Comparison of ENCODE assay signal across 9 cellular contexts in the genomic region with DNA sequence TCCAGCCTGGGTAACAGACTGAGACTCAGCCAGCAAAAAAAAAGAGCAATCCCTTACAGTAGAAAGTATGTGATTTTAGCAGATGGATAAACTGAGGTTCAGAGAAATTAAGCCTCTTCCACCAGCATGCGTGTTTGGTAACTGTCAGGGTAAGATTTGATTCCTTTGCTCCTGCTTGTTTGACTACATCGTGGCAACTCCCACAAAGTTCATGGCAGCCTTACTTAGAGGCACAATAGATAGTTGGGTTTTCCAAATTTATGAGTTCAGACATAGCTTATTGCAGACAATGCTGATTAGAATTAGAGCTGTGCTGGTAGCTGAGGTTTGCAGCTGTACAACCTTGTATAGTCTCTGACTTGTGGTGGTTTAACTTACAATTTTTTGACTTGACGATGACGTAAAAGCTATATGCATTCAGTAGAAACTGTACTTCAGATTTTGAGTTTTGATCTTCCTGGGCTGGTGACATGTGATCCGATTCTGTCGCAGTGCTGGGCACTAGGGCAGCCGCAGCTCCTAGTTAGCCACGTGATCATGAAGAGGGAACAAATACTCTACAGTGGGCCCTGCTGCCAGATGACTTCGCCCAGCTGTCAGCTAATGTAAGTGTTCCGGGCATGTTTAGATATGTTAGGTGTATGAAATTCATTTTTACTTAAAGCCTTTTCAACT.
DNase-seq lines count a peak whose midpoint lies in the region; ATAC-seq and TF ChIP-seq lines count a peak whose summit lies in the region.
"Had no signal": no experiment of that assay in that cellular context is flagged by ENCODE, and none has a peak within 500 bp of the region (broad histone marks: within the 10 kb centered on the region; RNA-seq: fewer than 3 reads in every experiment).

No MANE protein-coding gene starts in this region.

- no peak overlapping the region for H3K9ac ChIP-seq in parathyroid adenoma

- BruUV-seq in OCI-LY7 (replicated peaks; lab: Mats Ljungman, UMichigan) (no TSS peak), PC-9 (replicated peaks; lab: Mats Ljungman, UMichigan) (no TSS peak)

- peaks cover 16% of the 10 kb centered on the region for H3K36me3 Mint-ChIP-seq in CD4-positive, alpha-beta T cell (ENCODE audit: low read depth)

- H3K27ac ChIP-seq in CD4-positive, alpha-beta T cell (ENCODE audit: low read depth, low read length) = peak overlapping the region; percentile 56
- H3K27ac ChIP-seq in parathyroid adenoma (peak overlapping the region; percentile 65), OCI-LY7 (ENCODE audit: low read depth, low read length, poor library complexity, severe bottlenecking) (no peak overlapping the region), PC-9 (no peak overlapping the region)

- CTCF ChIA-PET in CD4-positive, alpha-beta T cell (lab: Charles Lee) = no interaction called here
- CTCF ChIA-PET in OCI-LY7 (lab: Charles Lee; ENCODE audit: unreplicated experiment) = no interaction called here
- CTCF ChIA-PET in PC-9 (lab: Charles Lee) = no interaction called here

- no peaks in the 10 kb centered on the region for H3K79me2 ChIP-seq in parathyroid adenoma
- no peaks in the 10 kb centered on the region for H3K79me2 ChIP-seq in OCI-LY7 (ENCODE audit: insufficient read depth, low read depth, low read length)
- no peaks in the 10 kb centered on the region for H3K79me2 ChIP-seq in PC-9 (ENCODE audit: low read depth)

- POLR2A ChIA-PET in CD4-positive, alpha-beta T cell (lab: Charles Lee) = interaction anchor here (0.7 to 5.8 kb wide), 10 partner anchors 8 to 168 kb away, joined by 3 to 25 read pairs (median 4); a partner anchor contains a TSS
- POLR2A ChIA-PET in OCI-LY7 (lab: Charles Lee) (no interaction called here), PC-9 (lab: Charles Lee; ENCODE audit: unreplicated experiment) (interaction anchor here (0.6 to 0.7 kb wide), 2 partner anchors 169 to 512 kb away, joined by 3 to 5 read pairs; no protein-coding TSS in a partner anchor)

- H3K4me3 ChIP-seq in parathyroid adenoma (ENCODE audit: low read depth, low read length) (no peak overlapping the region), OCI-LY7 (ENCODE audit: low read depth, low read length, poor library complexity, severe bottlenecking) (no peak overlapping the region), PC-9 (no peak overlapping the region)

- H4K20me1 ChIP-seq in OCI-LY7 (ENCODE audit: insufficient read depth, low read length) (no peaks in the 10 kb centered on the region), PC-9 (ENCODE audit: insufficient read depth) (no peaks in the 10 kb centered on the region)

- H3K27me3 ChIP-seq in CD4-positive, alpha-beta T cell (ENCODE audit: control insufficient read depth, insufficient read depth, low read length) = no peaks in the 10 kb centered on the region
- H3K27me3 ChIP-seq in parathyroid adenoma (ENCODE audit: control insufficient read depth, insufficient read depth, low read length) = no peaks in the 10 kb centered on the region
- H3K27me3 ChIP-seq in PC-9 (ENCODE audit: insufficient read depth, low read depth) = no peaks in the 10 kb centered on the region

- peak; percentile 28 for ATAC-seq in CD4-positive, alpha-beta T cell (ENCODE audit: poor library complexity)
- ATAC-seq in esophagus mucosa (peak; percentile 25), GM21390 (IDR thresholded peaks at IDR 0.05; ENCODE audit: unreplicated experiment) (no peak)

- H3K4me1 ChIP-seq in parathyroid adenoma = peaks cover 45% of the 10 kb centered on the region
- H3K4me1 ChIP-seq in OCI-LY7 (ENCODE audit: insufficient read depth, low read length, poor library complexity, severe bottlenecking) = no peaks in the 10 kb centered on the region
- peaks cover 29% of the 10 kb centered on the region for H3K4me1 ChIP-seq in PC-9 (replicated peaks; ENCODE audit: insufficient read depth)

- peak in 1 of 10 experiments; percentile 14 for DNase-seq in CD4-positive, alpha-beta T cell
- DNase-seq in NCI-H2171 treated with DMSO at 0.1 percent for 48 hours (lab: John Stamatoyannopoulos, UW) (peak; percentile 96), OCI-LY7 (ENCODE audit: low spot score) (no peak), PC-9 (no peak), retina (no peak)
- DNase-seq: DMS153 had no signal

- H3F3A ChIP-seq in PC-9 (ENCODE audit: insufficient read depth, low read depth) = peaks cover 10% of the 10 kb centered on the region; the same call in 1 of the 2 replicates

- peaks cover 93% of the 10 kb centered on the region for H3K4me1 Mint-ChIP-seq in CD4-positive, alpha-beta T cell (ENCODE audit: low read depth)

- H3K4me2 ChIP-seq in parathyroid adenoma (ENCODE audit: low read length) (peak overlapping the region; percentile 13), OCI-LY7 (ENCODE audit: low read length) (no peak overlapping the region), PC-9 (no peak overlapping the region)

- peak overlapping the region; percentile 85 for H3K27ac Mint-ChIP-seq in CD4-positive, alpha-beta T cell

- no peaks in the 10 kb centered on the region for H3K9me2 ChIP-seq in OCI-LY7 (ENCODE audit: insufficient read depth, low read length)
- no peaks in the 10 kb centered on the region for H3K9me2 ChIP-seq in PC-9 (ENCODE audit: insufficient read depth)

- no peaks in the 10 kb centered on the region for H3K27me3 Mint-ChIP-seq in CD4-positive, alpha-beta T cell

- H3K36me3 ChIP-seq in parathyroid adenoma (ENCODE audit: control insufficient read depth, insufficient read depth, low read length) (no peaks in the 10 kb centered on the region), OCI-LY7 (ENCODE audit: insufficient read depth, low read length) (0 out of 2 replicates have a peak, but pooled peaks cover 2% of the 10 kb centered on the region), PC-9 (ENCODE audit: low read depth) (no peaks in the 10 kb centered on the region)

- TF ChIP-seq CTCF in CD4-positive, alpha-beta T cell (IDR thresholded peaks at IDR 0.05) = no peak
- TF ChIP-seq CTCF in parathyroid adenoma (IDR thresholded peaks at IDR 0.05) = no peak
- no peak for TF ChIP-seq CTCF in OCI-LY7 (conservative IDR thresholded peaks at IDR 0.05; ENCODE audit: low read length)
- no peak for TF ChIP-seq CTCF in PC-9 (conservative IDR thresholded peaks at IDR 0.05)

- no peaks in the 10 kb centered on the region for H3K9me3 ChIP-seq in CD4-positive, alpha-beta T cell (ENCODE audit: control insufficient read depth, low read length)
- no peaks in the 10 kb centered on the region for H3K9me3 ChIP-seq in parathyroid adenoma (ENCODE audit: control insufficient read depth, low read length)
- no peaks in the 10 kb centered on the region; the same call in 1 of the 2 replicates for H3K9me3 ChIP-seq in OCI-LY7 (ENCODE audit: low read length)
- no peaks in the 10 kb centered on the region for H3K9me3 ChIP-seq in PC-9 (ENCODE audit: insufficient read depth, low read depth)

- intact Hi-C loops in CD4-positive, alpha-beta T cell (cut with DNase I, micrococcal nuclease) = loop anchor here (2.0 to 10.0 kb wide), 2 partner anchors 23 to 305 kb away; no protein-coding TSS in a partner anchor
- intact Hi-C loops in OCI-LY7 (cut with micrococcal nuclease; ENCODE audit: unreplicated experiment) (no loop called here), PC-9 (cut with micrococcal nuclease; ENCODE audit: unreplicated experiment) (no loop called here)

- no peak overlapping the region for H2AFZ ChIP-seq in parathyroid adenoma
- no peak overlapping the region for H2AFZ ChIP-seq in OCI-LY7 (ENCODE audit: low read length)
- H2AFZ ChIP-seq in PC-9 = no peak overlapping the region

- H3K9me3 Mint-ChIP-seq in CD4-positive, alpha-beta T cell = no peaks in the 10 kb centered on the region

- H3K4me3 Mint-ChIP-seq in CD4-positive, alpha-beta T cell = peak overlapping the region; percentile 65

Comparison
In these comparisons a context has a peak if more than half of its experiments do, and no peak if none do; other contexts are left out.
1. H3K27ac ChIP-seq: peak in CD4-positive, alpha-beta T cell (single experiment) and parathyroid adenoma (single experiment); none in OCI-LY7 (single experiment) and PC-9 (single experiment).
2. intact Hi-C loops: an anchor here in CD4-positive, alpha-beta T cell (2.0 to 10.0 kb wide); none called in OCI-LY7 and PC-9.